Comparison of ENCODE assay signal across 21 cellular contexts in the genomic region with DNA sequence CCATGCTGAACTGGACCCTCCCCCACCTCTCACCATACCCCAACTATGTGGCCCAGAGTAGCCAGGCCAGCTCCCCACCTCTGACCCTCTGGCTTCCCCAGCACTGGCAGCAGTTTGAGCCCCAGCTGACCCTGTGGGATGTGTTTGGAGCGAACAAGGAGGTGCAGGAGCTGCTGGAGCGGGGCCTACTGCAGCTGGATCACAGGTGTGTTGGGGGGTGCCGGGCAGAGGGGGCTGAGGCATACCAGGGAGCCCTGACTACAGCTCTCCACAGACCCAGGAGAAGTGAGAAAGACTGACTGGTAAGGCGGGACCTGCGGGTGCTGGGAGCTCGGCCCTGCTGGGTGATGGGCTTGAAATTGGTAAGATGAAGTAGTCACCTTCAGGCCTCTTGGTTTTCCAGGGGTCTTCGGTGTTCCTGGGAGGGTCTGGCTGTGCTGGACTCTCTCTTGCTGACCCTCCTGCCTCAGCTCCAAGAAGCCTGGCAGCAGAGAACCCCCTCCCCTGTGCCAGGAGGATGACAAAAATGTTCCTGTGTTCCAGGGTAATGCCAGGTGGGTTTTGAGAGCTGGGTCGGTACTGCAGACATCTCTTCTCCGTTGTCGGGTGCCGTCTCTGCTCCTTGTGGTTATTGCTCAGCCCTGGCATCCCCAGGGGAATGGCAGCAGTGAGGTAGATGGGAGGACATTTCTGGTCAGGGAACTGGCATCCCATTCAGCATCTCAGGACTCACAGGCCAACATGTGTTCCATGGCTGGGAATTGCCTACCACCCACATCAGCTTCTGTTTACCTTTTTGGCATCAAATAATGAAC. TPM values are rescaled to one million over a fixed set of nuclear protein-coding genes. Genes with fewer than 3 reads are reported as not detected.
DNase-seq lines count a peak whose midpoint lies in the region; ATAC-seq and TF ChIP-seq lines count a peak whose summit lies in the region.
"Had no signal": no experiment of that assay in that cellular context is flagged by ENCODE, and none has a peak within 500 bp of the region (broad histone marks: within the 10 kb centered on the region; RNA-seq: fewer than 3 reads in every experiment).

No MANE protein-coding gene starts in this region.

- H3K9ac ChIP-seq in subcutaneous abdominal adipose tissue (ENCODE audit: low read length in 5 of 5) = peak overlapping the region in 2 of 5 donors; percentile 41 to 54
- H3K9ac ChIP-seq: BLaER1 had no signal

- H3K27me3 ChIP-seq in lower lobe of right lung (ENCODE audit: low read depth) (no peaks in the 10 kb centered on the region), subcutaneous abdominal adipose tissue (ENCODE audit: control insufficient read depth in 5 of 5, insufficient read depth in 4 of 5, low read length in 5 of 5) (no peaks in the 10 kb centered on the region)
- H3K27me3 ChIP-seq: BLaER1 had no signal

- no peak for ATAC-seq in activated T-helper 17 cell treated with anti-CD3 and anti-CD28 coated beads, Interleukin-2, amount 50 U/mL, for 72 hours (replicated peaks)
- ATAC-seq in lower lobe of right lung (no peak), sciatic nerve (no peak), GM21360 (IDR thresholded peaks at IDR 0.05; ENCODE audit: unreplicated experiment) (no peak)
- ATAC-seq: CD8-positive, alpha-beta T cell; GM23338; HCT116 had no signal

- H3K4me1 ChIP-seq in lower lobe of right lung = peaks cover 27% of the 10 kb centered on the region
- H3K4me1 ChIP-seq in subcutaneous abdominal adipose tissue (ENCODE audit: control insufficient read depth in 5 of 5, insufficient read depth in 5 of 5, low read length in 5 of 5) = peaks cover 7 to 33% (median 30%) of the 10 kb centered on the region in 5 donors

- DNase-seq in activated naive CD4-positive, alpha-beta T cell treated with anti-CD3 and anti-CD28 coated beads, Interleukin-2, amount 10 ng/mL, durations not matched to agents 7 days and 5 days = no peak
- no peak for DNase-seq in activated naive CD4-positive, alpha-beta T cell treated with anti-CD3 and anti-CD28 coated beads for 36 hours
- DNase-seq in lower lobe of right lung (peak; percentile 21), sciatic nerve (ENCODE audit: low spot score) (no peak), T1000 (lab: John Stamatoyannopoulos, UW) (no peak)
- DNase-seq: CD8-positive, alpha-beta T cell; DMS79; KBM-7; NCI-H1436; NCI-H2029 treated with DMSO at 0.1 percent for 48 hours; NCI-H2171 treated with DMSO at 0.1 percent for 48 hours; NCI-H446 treated with DMSO at 0.1 percent for 48 hours; NK-92 treated with Interleukin-12 subunit alpha and Interleukin-12 subunit beta, amount 100 ng/mL, for 24 hours had no signal

- intact Hi-C loops in activated naive CD4-positive, alpha-beta T cell treated with anti-CD3 and anti-CD28 coated beads for 36 hours (cut with micrococcal nuclease) = loop anchor here (5.0 kb wide), 1 partner anchor 358 kb away; no protein-coding TSS in a partner anchor
- intact Hi-C loops in lower lobe of right lung (cut with DNase I) (no loop called here), sciatic nerve (cut with DNase I) (loop anchor here (10.0 kb wide), 1 partner anchor 130 kb away; no protein-coding TSS in a partner anchor)

- H3K4me1 Mint-ChIP-seq in activated naive CD4-positive, alpha-beta T cell treated with anti-CD3 and anti-CD28 coated beads, Interleukin-2, amount 10 ng/mL, durations not matched to agents 7 days and 5 days = peaks cover 11% of the 10 kb centered on the region
- H3K4me1 Mint-ChIP-seq in activated naive CD4-positive, alpha-beta T cell treated with anti-CD3 and anti-CD28 coated beads for 36 hours (ENCODE audit: low read depth) = peaks cover 22% of the 10 kb centered on the region
- H3K4me1 Mint-ChIP-seq in activated T-helper 17 cell treated with anti-CD3 and anti-CD28 coated beads, Interleukin-2, amount 50 U/mL, for 72 hours = peaks cover 9% of the 10 kb centered on the region

- no peaks in the 10 kb centered on the region for H3K9me3 Mint-ChIP-seq in activated naive CD4-positive, alpha-beta T cell treated with anti-CD3 and anti-CD28 coated beads, Interleukin-2, amount 10 ng/mL, durations not matched to agents 7 days and 5 days
- H3K9me3 Mint-ChIP-seq in activated naive CD4-positive, alpha-beta T cell treated with anti-CD3 and anti-CD28 coated beads for 36 hours = no peaks in the 10 kb centered on the region
- no peaks in the 10 kb centered on the region for H3K9me3 Mint-ChIP-seq in activated T-helper 17 cell treated with anti-CD3 and anti-CD28 coated beads, Interleukin-2, amount 50 U/mL, for 72 hours
- H3K9me3 Mint-ChIP-seq: CD8-positive, alpha-beta T cell; GM23338 had no signal

- H3K9me3 ChIP-seq in lower lobe of right lung = no peaks in the 10 kb centered on the region
- H3K9me3 ChIP-seq in subcutaneous abdominal adipose tissue (ENCODE audit: control insufficient read depth in 5 of 5, low read length in 5 of 5) = no peaks in the 10 kb centered on the region
- H3K9me3 ChIP-seq: BLaER1 had no signal

- H3K4me3 ChIP-seq in lower lobe of right lung (no peak overlapping the region), subcutaneous abdominal adipose tissue (ENCODE audit: low read depth in 1 of 5, low read length in 5 of 5) (no peak overlapping the region)
- H3K4me3 ChIP-seq: BLaER1, GM23338 had no signal

- H3K27me3 Mint-ChIP-seq in activated naive CD4-positive, alpha-beta T cell treated with anti-CD3 and anti-CD28 coated beads, Interleukin-2, amount 10 ng/mL, durations not matched to agents 7 days and 5 days = no peaks in the 10 kb centered on the region
- H3K27me3 Mint-ChIP-seq in activated naive CD4-positive, alpha-beta T cell treated with anti-CD3 and anti-CD28 coated beads for 36 hours (ENCODE audit: low read depth) = no peaks in the 10 kb centered on the region
- H3K27me3 Mint-ChIP-seq in activated T-helper 17 cell treated with anti-CD3 and anti-CD28 coated beads, Interleukin-2, amount 50 U/mL, for 72 hours = no peaks in the 10 kb centered on the region

- no peak overlapping the region for H3K27ac ChIP-seq in lower lobe of right lung
- H3K27ac ChIP-seq in subcutaneous abdominal adipose tissue (ENCODE audit: low read depth, low read length) = peak overlapping the region; percentile 85
- H3K27ac ChIP-seq: BLaER1 had no signal

- H3K36me3 ChIP-seq in lower lobe of right lung (peaks cover 55% of the 10 kb centered on the region), subcutaneous abdominal adipose tissue (ENCODE audit: control insufficient read depth in 5 of 5, insufficient read depth in 5 of 5, low read length in 5 of 5) (peaks cover 4 to 45% (median 39%) of the 10 kb centered on the region in 5 donors)

- H3K36me3 Mint-ChIP-seq in activated naive CD4-positive, alpha-beta T cell treated with anti-CD3 and anti-CD28 coated beads, Interleukin-2, amount 10 ng/mL, durations not matched to agents 7 days and 5 days = peaks cover 11% of the 10 kb centered on the region
- peaks cover 16% of the 10 kb centered on the region for H3K36me3 Mint-ChIP-seq in activated naive CD4-positive, alpha-beta T cell treated with anti-CD3 and anti-CD28 coated beads for 36 hours (ENCODE audit: low read depth)
- peaks cover 50% of the 10 kb centered on the region for H3K36me3 Mint-ChIP-seq in activated T-helper 17 cell treated with anti-CD3 and anti-CD28 coated beads, Interleukin-2, amount 50 U/mL, for 72 hours (ENCODE audit: low read depth)

- no peak overlapping the region for H3K4me3 Mint-ChIP-seq in activated naive CD4-positive, alpha-beta T cell treated with anti-CD3 and anti-CD28 coated beads, Interleukin-2, amount 10 ng/mL, durations not matched to agents 7 days and 5 days
- no peak overlapping the region for H3K4me3 Mint-ChIP-seq in activated naive CD4-positive, alpha-beta T cell treated with anti-CD3 and anti-CD28 coated beads for 36 hours
- no peak overlapping the region for H3K4me3 Mint-ChIP-seq in activated T-helper 17 cell treated with anti-CD3 and anti-CD28 coated beads, Interleukin-2, amount 50 U/mL, for 72 hours
- H3K4me3 Mint-ChIP-seq: CD8-positive, alpha-beta T cell; GM23338 had no signal

- TF ChIP-seq CTCF in lower lobe of right lung (IDR thresholded peaks at IDR 0.05) = no peak

- CTCF ChIA-PET in activated naive CD4-positive, alpha-beta T cell treated with anti-CD3 and anti-CD28 coated beads, Interleukin-2, amount 10 ng/mL, durations not matched to agents 7 days and 5 days (lab: Charles Lee) = interaction anchor here (0.7 to 5.1 kb wide), 10 partner anchors 14 to 210 kb away, joined by 3 to 48 read pairs (median 3); a partner anchor contains a TSS
- CTCF ChIA-PET in activated naive CD4-positive, alpha-beta T cell treated with anti-CD3 and anti-CD28 coated beads for 36 hours (lab: Charles Lee) = interaction anchor here (0.6 to 2.4 kb wide), 13 partner anchors 9 to 357 kb away, joined by 3 to 11 read pairs (median 4); no protein-coding TSS in a partner anchor

- H3K27ac Mint-ChIP-seq in activated naive CD4-positive, alpha-beta T cell treated with anti-CD3 and anti-CD28 coated beads, Interleukin-2, amount 10 ng/mL, durations not matched to agents 7 days and 5 days = peak overlapping the region; percentile 16
- no peak overlapping the region for H3K27ac Mint-ChIP-seq in activated naive CD4-positive, alpha-beta T cell treated with anti-CD3 and anti-CD28 coated beads for 36 hours
- peak overlapping the region; percentile 52 for H3K27ac Mint-ChIP-seq in activated T-helper 17 cell treated with anti-CD3 and anti-CD28 coated beads, Interleukin-2, amount 50 U/mL, for 72 hours
- H3K27ac Mint-ChIP-seq: CD8-positive, alpha-beta T cell; GM23338 had no signal

RNA-seq across cellular contexts. Expression of a gene that starts 5.9 kb away (rescaled TPM):
- total RNA-seq in activated naive CD4-positive, alpha-beta T cell treated with anti-CD3 and anti-CD28 coated beads for 36 hours = 10 to 100 TPM; 39.2 to 40.4 TPM
- total RNA-seq in activated T-helper 17 cell treated with anti-CD3 and anti-CD28 coated beads, Interleukin-2, amount 50 U/mL, for 72 hours = 10 to 100 TPM; 21.3 to 29.5 TPM
- total RNA-seq in lower lobe of right lung (29.2 TPM), sciatic nerve (33.3 TPM)

RNA-seq across cellular contexts. Expression of a gene that starts 15.9 kb away (rescaled TPM):
- total RNA-seq in activated naive CD4-positive, alpha-beta T cell treated with anti-CD3 and anti-CD28 coated beads for 36 hours = not detected
- total RNA-seq in activated T-helper 17 cell treated with anti-CD3 and anti-CD28 coated beads, Interleukin-2, amount 50 U/mL, for 72 hours = not detected
- total RNA-seq in lower lobe of right lung (not detected), sciatic nerve (not detected)
- total RNA-seq: A172; CD8-positive, alpha-beta T cell; GM23338; OCI-LY7 had no signal

RNA-seq across cellular contexts. Expression of a gene that starts 23.7 kb away (rescaled TPM):
- total RNA-seq in activated naive CD4-positive, alpha-beta T cell treated with anti-CD3 and anti-CD28 coated beads for 36 hours = 1 to 10 TPM; 5.5 to 5.8 TPM
- 1 to 10 TPM; 2.1 to 3.2 TPM for total RNA-seq in activated T-helper 17 cell treated with anti-CD3 and anti-CD28 coated beads, Interleukin-2, amount 50 U/mL, for 72 hours
- total RNA-seq in lower lobe of right lung (3.8 TPM), sciatic nerve (3.3 TPM)
- total RNA-seq: A172 had no signal

RNA-seq across cellular contexts. Expression of a gene that starts 48.0 kb away (rescaled TPM):
- total RNA-seq in activated naive CD4-positive, alpha-beta T cell treated with anti-CD3 and anti-CD28 coated beads for 36 hours = not detected
- not detected for total RNA-seq in activated T-helper 17 cell treated with anti-CD3 and anti-CD28 coated beads, Interleukin-2, amount 50 U/mL, for 72 hours
- total RNA-seq in lower lobe of right lung (1.5 TPM), sciatic nerve (0.27 TPM)
- total RNA-seq: A172; CD8-positive, alpha-beta T cell had no signal

RNA-seq across cellular contexts. Expression of a gene that starts 58.5 kb away (rescaled TPM):
- 10 to 100 TPM; 19.7 to 20.7 TPM for total RNA-seq in activated naive CD4-positive, alpha-beta T cell treated with anti-CD3 and anti-CD28 coated beads for 36 hours
- total RNA-seq in activated T-helper 17 cell treated with anti-CD3 and anti-CD28 coated beads, Interleukin-2, amount 50 U/mL, for 72 hours = 10 to 100 TPM; 12.4 to 13.6 TPM
- total RNA-seq in lower lobe of right lung (70.4 TPM), sciatic nerve (37.8 TPM)
